ENCODE assay signal across 15 cellular contexts in genomic region chr10:86872757-86873156, GRCh38.
DNase-seq lines count a peak whose midpoint lies in the region; ATAC-seq and TF ChIP-seq lines count a peak whose summit lies in the region.
"Had no signal": no experiment of that assay in that cellular context is flagged by ENCODE, and none has a peak within 500 bp of the region (broad histone marks: within the 10 kb centered on the region; RNA-seq: fewer than 3 reads in every experiment).

No MANE protein-coding gene starts in this region.

- H3K27me3 Mint-ChIP-seq in Caco-2 (ENCODE audit: insufficient read depth, unreplicated experiment) (no peaks in the 10 kb centered on the region), brain (peaks cover 3% of the 10 kb centered on the region)
- no peaks in the 10 kb centered on the region for H3K27me3 Mint-ChIP-seq in activated naive CD4-positive, alpha-beta T cell treated with anti-CD3 and anti-CD28 coated beads for 36 hours (ENCODE audit: low read depth)
- no peaks in the 10 kb centered on the region for H3K27me3 Mint-ChIP-seq in activated CD4-positive, alpha-beta T cell treated with anti-CD3 and anti-CD28 coated beads for 36 hours
- H3K27me3 Mint-ChIP-seq: memory B cell had no signal

- H3K4me3 Mint-ChIP-seq in Caco-2 (ENCODE audit: unreplicated experiment) = no peak overlapping the region
- no peak overlapping the region for H3K4me3 Mint-ChIP-seq in brain
- no peak overlapping the region for H3K4me3 Mint-ChIP-seq in activated naive CD4-positive, alpha-beta T cell treated with anti-CD3 and anti-CD28 coated beads for 36 hours
- no peak overlapping the region for H3K4me3 Mint-ChIP-seq in activated CD4-positive, alpha-beta T cell treated with anti-CD3 and anti-CD28 coated beads for 36 hours
- H3K4me3 Mint-ChIP-seq: memory B cell had no signal

- H3K36me3 Mint-ChIP-seq in Caco-2 (ENCODE audit: insufficient read depth, unreplicated experiment) (peaks cover 5% of the 10 kb centered on the region), brain (peaks cover 24% of the 10 kb centered on the region)
- H3K36me3 Mint-ChIP-seq in activated naive CD4-positive, alpha-beta T cell treated with anti-CD3 and anti-CD28 coated beads for 36 hours (ENCODE audit: low read depth) = no peaks in the 10 kb centered on the region
- no peaks in the 10 kb centered on the region for H3K36me3 Mint-ChIP-seq in activated CD4-positive, alpha-beta T cell treated with anti-CD3 and anti-CD28 coated beads for 36 hours (ENCODE audit: low read depth)

- H3K27ac Mint-ChIP-seq in Caco-2 (ENCODE audit: unreplicated experiment) = peak overlapping the region; percentile 20
- H3K27ac Mint-ChIP-seq in brain = peak overlapping the region in 3 of 5 experiments; percentile 50 to 71 (median 55)
- H3K27ac Mint-ChIP-seq in activated naive CD4-positive, alpha-beta T cell treated with anti-CD3 and anti-CD28 coated beads for 36 hours = no peak overlapping the region
- no peak overlapping the region for H3K27ac Mint-ChIP-seq in activated CD4-positive, alpha-beta T cell treated with anti-CD3 and anti-CD28 coated beads for 36 hours
- H3K27ac Mint-ChIP-seq: memory B cell had no signal

- POLR2A ChIA-PET in Caco-2 (lab: Charles Lee) = no interaction called here
- POLR2A ChIA-PET in activated CD4-positive, alpha-beta T cell treated with anti-CD3 and anti-CD28 coated beads for 36 hours (lab: Charles Lee) = no interaction called here

- H3K4me1 Mint-ChIP-seq in Caco-2 (ENCODE audit: low read depth, unreplicated experiment) (peaks cover 17% of the 10 kb centered on the region), brain (peaks cover 38% of the 10 kb centered on the region)
- no peaks in the 10 kb centered on the region for H3K4me1 Mint-ChIP-seq in activated naive CD4-positive, alpha-beta T cell treated with anti-CD3 and anti-CD28 coated beads for 36 hours (ENCODE audit: low read depth)
- no peaks in the 10 kb centered on the region for H3K4me1 Mint-ChIP-seq in activated CD4-positive, alpha-beta T cell treated with anti-CD3 and anti-CD28 coated beads for 36 hours

- no peaks in the 10 kb centered on the region for H3K9me3 ChIP-seq in Caco-2
- no peaks in the 10 kb centered on the region for H3K9me3 ChIP-seq in HUES64 (ENCODE audit: insufficient read depth, low read depth, low read length)
- no peaks in the 10 kb centered on the region for H3K9me3 ChIP-seq in lower lobe of right lung

- H3K36me3 ChIP-seq in Caco-2 (ENCODE audit: control insufficient read depth, insufficient read depth, low read length) (no peaks in the 10 kb centered on the region), HUES64 (ENCODE audit: insufficient read depth, low read length) (peaks cover 21% of the 10 kb centered on the region), lower lobe of right lung (peaks cover 8% of the 10 kb centered on the region)

- no peak for DNase-seq in Caco-2
- DNase-seq in lower lobe of right lung = no peak
- DNase-seq in activated naive CD4-positive, alpha-beta T cell treated with anti-CD3 and anti-CD28 coated beads for 36 hours = no peak
- no peak for DNase-seq in activated CD4-positive, alpha-beta T cell treated with anti-CD3 and anti-CD28 coated beads for 36 hours
- DNase-seq: activated naive CD4-positive, alpha-beta T cell treated with Interleukin-2 at 50 U/mL for 16 hours; GM23248; NCI-H524 treated with DMSO at 0.1 percent for 48 hours; stimulated activated CD4-positive, alpha-beta T cell treated with anti-CD3 and anti-CD28 coated beads, Interleukin-15, amount 100 ng/mL, for 24 hours had no signal

- no peak overlapping the region for H3K9ac ChIP-seq in HUES64 (ENCODE audit: low read depth, low read length)
- H3K9ac ChIP-seq: GM23248 had no signal

- 50% methylated on average over 4 of the region's 4 CpGs for WGBS in HUES64

- H3K4me3 ChIP-seq in Caco-2 (ENCODE audit: low read depth, low read length) (no peak overlapping the region), HUES64 (ENCODE audit: low read length) (no peak overlapping the region), lower lobe of right lung (no peak overlapping the region)
- H3K4me3 ChIP-seq: GM23248 had no signal

- H3K4me1 ChIP-seq in Caco-2 = peaks cover 16% of the 10 kb centered on the region
- H3K4me1 ChIP-seq in HUES64 (ENCODE audit: insufficient read depth, low read length) = peaks cover 63% of the 10 kb centered on the region
- peaks cover 13% of the 10 kb centered on the region for H3K4me1 ChIP-seq in lower lobe of right lung

- TF ChIP-seq CTCF in Caco-2 (IDR thresholded peaks at IDR 0.05; ENCODE audit: insufficient read depth in 1 of 2, low read depth in 1 of 2, low read length in 1 of 2, severe bottlenecking in 1 of 2, unreplicated experiment in 1 of 2) (no peak), brain (conservative IDR thresholded peaks at IDR 0.05) (no peak), lower lobe of right lung (IDR thresholded peaks at IDR 0.05) (no peak)

- H3K9me3 Mint-ChIP-seq in Caco-2 (ENCODE audit: unreplicated experiment) = no peaks in the 10 kb centered on the region
- peaks cover 0 to 2% (median 0%) of the 10 kb centered on the region in 5 experiments for H3K9me3 Mint-ChIP-seq in brain
- H3K9me3 Mint-ChIP-seq in activated naive CD4-positive, alpha-beta T cell treated with anti-CD3 and anti-CD28 coated beads for 36 hours = no peaks in the 10 kb centered on the region
- H3K9me3 Mint-ChIP-seq in activated CD4-positive, alpha-beta T cell treated with anti-CD3 and anti-CD28 coated beads for 36 hours (ENCODE audit: low read depth) = no peaks in the 10 kb centered on the region
- H3K9me3 Mint-ChIP-seq: memory B cell had no signal

- intact Hi-C loops in Caco-2 (cut with micrococcal nuclease; ENCODE audit: unreplicated experiment) (no loop called here), lower lobe of right lung (cut with DNase I) (no loop called here)
- intact Hi-C loops in activated naive CD4-positive, alpha-beta T cell treated with anti-CD3 and anti-CD28 coated beads for 36 hours (cut with micrococcal nuclease) = no loop called here
- intact Hi-C loops in activated CD4-positive, alpha-beta T cell treated with anti-CD3 and anti-CD28 coated beads for 36 hours (cut with DNase I, micrococcal nuclease) = no loop called here

- BruUV-seq in Caco-2 (replicated peaks; lab: Mats Ljungman, UMichigan) = no TSS peak

- ATAC-seq in lower lobe of right lung (peak; percentile 37 to 54), HG02885 (IDR thresholded peaks at IDR 0.05; ENCODE audit: poor library complexity, unreplicated experiment) (no peak), GM18498 (IDR thresholded peaks at IDR 0.05; ENCODE audit: unreplicated experiment) (no peak)
- ATAC-seq in activated CD4-positive, alpha-beta T cell treated with anti-CD3 and anti-CD28 coated beads for 36 hours = no peak
- ATAC-seq: esophagus mucosa had no signal

- CTCF ChIA-PET in Caco-2 (lab: Charles Lee) = no interaction called here
- CTCF ChIA-PET in activated naive CD4-positive, alpha-beta T cell treated with anti-CD3 and anti-CD28 coated beads for 36 hours (lab: Charles Lee) = no interaction called here
- CTCF ChIA-PET in activated CD4-positive, alpha-beta T cell treated with anti-CD3 and anti-CD28 coated beads for 36 hours (lab: Charles Lee) = interaction anchor here (0.5 kb wide), 1 partner anchor 14 kb away, joined by 3 read pairs; no protein-coding TSS in a partner anchor

- H3K27me3 ChIP-seq in Caco-2 (replicated peaks; ENCODE audit: control insufficient read depth, insufficient read depth, low read length) (no peaks in the 10 kb centered on the region), HUES64 (ENCODE audit: insufficient read depth, low read length) (no peaks in the 10 kb centered on the region), lower lobe of right lung (ENCODE audit: low read depth) (no peaks in the 10 kb centered on the region)

- H3K27ac ChIP-seq in HUES64 (ENCODE audit: low read depth, low read length) (peak overlapping the region; percentile 72), lower lobe of right lung (peak overlapping the region; percentile 14)
- H3K27ac ChIP-seq: C4-2B, GM23248 had no signal

Comparison
In these comparisons a context has a peak if more than half of its experiments do, and no peak if none do; other contexts are left out.
1. H3K27ac Mint-ChIP-seq: peak in Caco-2 (single experiment) and brain (3 of 5); none in activated naive CD4-positive, alpha-beta T cell treated with anti-CD3 and anti-CD28 coated beads for 36 hours (single experiment) and activated CD4-positive, alpha-beta T cell treated with anti-CD3 and anti-CD28 coated beads for 36 hours (single experiment).
2. ATAC-seq: peak in lower lobe of right lung (2 of 2); none in HG02885 (single experiment), GM18498 (single experiment) and activated CD4-positive, alpha-beta T cell treated with anti-CD3 and anti-CD28 coated beads for 36 hours (single experiment).